13 cellular contexts compared by ENCODE assay signal in genomic region chr10:26534384-26534783, GRCh38.
A peak's percentile ranks its signal among the peaks of the same experiment; 100 is the strongest.
DNase-seq lines count a peak whose midpoint lies in the region; ATAC-seq, FAIRE-seq and TF ChIP-seq lines count a peak whose summit lies in the region.
"Had no signal": no experiment of that assay in that cellular context is flagged by ENCODE, and none has a peak within 500 bp of the region (broad histone marks: within the 10 kb centered on the region; RNA-seq: fewer than 3 reads in every experiment).

No MANE protein-coding gene starts in this region.

- H2BK120ac ChIP-seq in H1 (replicated peaks; ENCODE audit: low read depth, low read length): no peak overlapping the region

- in situ Hi-C loops in mammary epithelial cell (cut with MboI; ENCODE audit: low sequenced_read_pairs in 2 of 2): no loop called here

- H3K9ac ChIP-seq in mammary epithelial cell (ENCODE audit: insufficient read depth, low read length): no peak overlapping the region
- no peak overlapping the region for H3K9ac ChIP-seq in H1 (replicated peaks in 1 of 4; ENCODE audit: extremely low read depth in 1 of 4, low read depth in 3 of 4, low read length in 3 of 4)

- DNase-seq in MCF 10A (ENCODE audit: unreplicated experiment) (peak; percentile 11), mammary epithelial cell (no peak), HT-29 (ENCODE audit: low spot score) (peak; percentile 14), H1 (ENCODE audit: low read depth in 1 of 2, low spot score in 2 of 2) (peak; percentile 44 to 75), testis (peak; percentile 62), left cardiac atrium (no peak), NCI-H446 (lab: John Stamatoyannopoulos, UW) (no peak)
- DNase-seq: activated naive CD4-positive, alpha-beta T cell treated with anti-CD3 and anti-CD28 coated beads, Interleukin-2, amount 50 U/mL, for 16 hours; brain microvascular endothelial cell; NCI-H1048 had no signal

- H3K27me3 ChIP-seq in mammary epithelial cell (ENCODE audit: insufficient read depth, low read length) (no peaks in the 10 kb centered on the region), H1 (replicated peaks in 1 of 4; ENCODE audit: control insufficient read depth in 3 of 4, extremely low read depth in 1 of 4, insufficient read depth in 3 of 4, low read length in 3 of 4) (no peaks in the 10 kb centered on the region), testis (no peaks in the 10 kb centered on the region)
- H3K27me3 ChIP-seq: brain microvascular endothelial cell had no signal

- no peak overlapping the region for H2BK15ac ChIP-seq in H1 (ENCODE audit: low read length)

- no peaks in the 10 kb centered on the region for H3K23me2 ChIP-seq in H1 (ENCODE audit: low read depth, low read length)

- H3K9me3 ChIP-seq in mammary epithelial cell (replicated peaks; ENCODE audit: insufficient read depth, low read length) (peaks cover 6% of the 10 kb centered on the region), H1 (ENCODE audit: insufficient read depth in 2 of 2, low read depth in 1 of 2, low read length in 1 of 2) (no peaks in the 10 kb centered on the region), testis (no peaks in the 10 kb centered on the region)

- dilution Hi-C loops in mammary epithelial cell (cut with HindIII; ENCODE audit: low sequenced_read_pairs): no loop called here

- H3K4ac ChIP-seq in H1 (replicated peaks; ENCODE audit: insufficient read length, low read depth, low read length): no peak overlapping the region

- H2BK5ac ChIP-seq in H1 (ENCODE audit: low read depth, low read length): no peak overlapping the region

- POLR2A ChIA-PET in MCF 10A (lab: Yijun Ruan, JAX) (no interaction called here), H1 (lab: Charles Lee; ENCODE audit: partially characterized antibody) (no interaction called here)

- H3K36me3 ChIP-seq in mammary epithelial cell (ENCODE audit: insufficient read depth, low read length): no peaks in the 10 kb centered on the region
- H3K36me3 ChIP-seq in H1 (ENCODE audit: control insufficient read depth in 2 of 4, insufficient read depth in 4 of 4, low read length in 3 of 4): no peaks in the 10 kb centered on the region
- no peaks in the 10 kb centered on the region for H3K36me3 ChIP-seq in testis (ENCODE audit: low read depth, missing control alignments)
- H3K36me3 ChIP-seq: brain microvascular endothelial cell had no signal

- H4K20me1 ChIP-seq in mammary epithelial cell (ENCODE audit: insufficient read depth, low read length) (no peaks in the 10 kb centered on the region), H1 (replicated peaks in 1 of 2; ENCODE audit: control insufficient read depth in 1 of 2, insufficient read depth in 2 of 2, low read length in 2 of 2) (no peaks in the 10 kb centered on the region)

- WGBS in mammary epithelial cell (ENCODE audit: low coverage, missing lambda C conversion rate): 46% methylated on average over 7 of the region's 7 CpGs
- WGBS in H1 (ENCODE audit: extremely low coverage in 1 of 2, insufficient coverage in 1 of 2, insufficient read length in 1 of 2, insufficient replicate concordance in 2 of 2, low coverage in 1 of 2, low lambda C conversion rate in 2 of 2, missing lambda C conversion rate in 1 of 2), 2 experiments: 65% methylated on average over 7 of the region's 7 CpGs; no CpG with 5 or more reads in 1 of the 2 experiments
- 55 to 62% methylated on average over 7 of the region's 7 CpGs for WGBS in testis, 2 donors

- CTCF ChIA-PET in MCF 10A (lab: Yijun Ruan, JAX) (interaction anchor here (1.1 kb wide), 1 partner anchor 31 kb away, joined by 3 read pairs; no protein-coding TSS in a partner anchor), mammary epithelial cell (lab: Charles Lee; ENCODE audit: low non-redundant PET) (no interaction called here), H1 (lab: Charles Lee; ENCODE audit: partially characterized antibody) (interaction anchor here (0.6 to 3.9 kb wide), 24 partner anchors 10 to 310 kb away, joined by 3 to 15 read pairs (median 4); no protein-coding TSS in a partner anchor)

- H3K4me3 ChIP-seq in mammary epithelial cell (replicated peaks in 1 of 3; ENCODE audit: insufficient read depth in 1 of 3, low read depth in 2 of 3, low read length in 3 of 3): no peak overlapping the region
- no peak overlapping the region for H3K4me3 ChIP-seq in H1 (ENCODE audit: extremely low read depth in 1 of 4, insufficient read depth in 2 of 4, low read depth in 3 of 4, low read length in 4 of 4)
- peak overlapping the region in 1 of 2 donors; percentile 1 for H3K4me3 ChIP-seq in testis

- no peaks in the 10 kb centered on the region for H3K36me3 Mint-ChIP-seq in MCF 10A (ENCODE audit: insufficient read depth, unreplicated experiment)

- no peak overlapping the region for H3K4me3 Mint-ChIP-seq in MCF 10A (ENCODE audit: unreplicated experiment)
- H3K4me3 Mint-ChIP-seq: B cell had no signal

- H3K27me3 Mint-ChIP-seq in MCF 10A (ENCODE audit: insufficient read depth, unreplicated experiment): peaks cover 31% of the 10 kb centered on the region
- H3K27me3 Mint-ChIP-seq: B cell had no signal

- no peak overlapping the region for H4K5ac ChIP-seq in H1 (ENCODE audit: insufficient read length, low read depth, low read length)

- H4K91ac ChIP-seq in H1 (replicated peaks; ENCODE audit: insufficient read length, low read length): no peak overlapping the region

- H3K14ac ChIP-seq in H1 (ENCODE audit: insufficient read length): no peak overlapping the region

- H3K27ac ChIP-seq in mammary epithelial cell (ENCODE audit: insufficient read depth, low read depth, low read length): no peak overlapping the region
- H3K27ac ChIP-seq in H1 (ENCODE audit: low read depth, low read length): no peak overlapping the region
- no peak overlapping the region for H3K27ac ChIP-seq in testis
- H3K27ac ChIP-seq: brain microvascular endothelial cell had no signal

- TF ChIP-seq EP300 in H1 (IDR thresholded peaks at IDR 0.05; ENCODE audit: borderline replicate concordance in 1 of 2, low read depth in 2 of 2, low read length in 2 of 2): no peak

- intact Hi-C loops in MCF 10A (cut with micrococcal nuclease): no loop called here
- intact Hi-C loops in mammary epithelial cell (cut with micrococcal nuclease): no loop called here
- intact Hi-C loops in testis (cut with DNase I; ENCODE audit: low total_unique reads): no loop called here
- intact Hi-C loops in left cardiac atrium (cut with DNase I): no loop called here

- no peak overlapping the region for H2BK12ac ChIP-seq in H1 (ENCODE audit: low read depth, low read length)

- no peak overlapping the region for H4K8ac ChIP-seq in H1 (ENCODE audit: extremely low read depth, insufficient read depth, low read length)

- H3K18ac ChIP-seq in H1 (ENCODE audit: extremely low read depth, low read length): no peak overlapping the region

- H3K9me3 Mint-ChIP-seq in MCF 10A (ENCODE audit: unreplicated experiment): no peaks in the 10 kb centered on the region

- H3K79me1 ChIP-seq in H1 (ENCODE audit: low read depth, low read length): no peaks in the 10 kb centered on the region

- H2AK5ac ChIP-seq in H1 (ENCODE audit: low read depth, low read length): no peak overlapping the region

- BruUV-seq in MCF 10A (replicated peaks; lab: Mats Ljungman, UMichigan): no TSS peak
- no TSS peak for BruUV-seq in mammary epithelial cell (replicated peaks; lab: Mats Ljungman, UMichigan)

- H3K79me2 ChIP-seq in mammary epithelial cell (ENCODE audit: insufficient read depth, low read length) (no peaks in the 10 kb centered on the region), H1 (ENCODE audit: control insufficient read depth in 1 of 2, insufficient read depth in 2 of 2, low read length in 2 of 2) (no peaks in the 10 kb centered on the region)

- H2AFZ ChIP-seq in mammary epithelial cell (ENCODE audit: low read depth, low read length) (no peak overlapping the region), H1 (ENCODE audit: low read length) (no peak overlapping the region)

- TF ChIP-seq RAD21 in H1 (IDR thresholded peaks at IDR 0.05 in 1 of 2, conservative IDR thresholded peaks at IDR 0.05 in 1 of 2; ENCODE audit: low read depth in 2 of 2, low read length in 2 of 2): peak; percentile 47 to 60; a peak in 3 of 4 replicates

- H3K56ac ChIP-seq in H1 (replicated peaks; ENCODE audit: insufficient read length, low read depth, low read length): no peak overlapping the region

- H2BK20ac ChIP-seq in H1 (ENCODE audit: low read length): no peak overlapping the region

- TF ChIP-seq CTCF in MCF 10A (IDR thresholded peaks at IDR 0.05; ENCODE audit: unreplicated experiment) (no peak), mammary epithelial cell (conservative IDR thresholded peaks at IDR 0.05 in 1 of 2, IDR thresholded peaks at IDR 0.05 in 1 of 2; ENCODE audit: extremely low read depth in 1 of 2, insufficient read depth in 1 of 2, low read depth in 1 of 2, low read length in 2 of 2) (no peak), H1 (IDR thresholded peaks at IDR 0.05; ENCODE audit: control extremely low read depth in 1 of 3, insufficient read depth in 1 of 3, low read depth in 1 of 3, low read length in 3 of 3) (peak; percentile 71 to 83 (median 77)), testis (IDR thresholded peaks at IDR 0.05) (no peak)

- FAIRE-seq in H1 (lab: Jason Lieb, UNC): no peak

- H3K4me2 ChIP-seq in mammary epithelial cell (ENCODE audit: insufficient read depth, low read depth, low read length) (no peak overlapping the region), H1 (ENCODE audit: insufficient read depth in 1 of 2, low read depth in 2 of 2, low read length in 2 of 2) (no peak overlapping the region)

- no peak for TF ChIP-seq POLR2A in H1 (IDR thresholded peaks at IDR 0.05; ENCODE audit: control extremely low read depth in 1 of 2, low read depth in 2 of 2, low read length in 2 of 2)
- no peak for TF ChIP-seq POLR2A in testis (IDR thresholded peaks at IDR 0.05)

- no peak for ATAC-seq in left cardiac atrium
- no peak for ATAC-seq in HG03432 (IDR thresholded peaks at IDR 0.05; ENCODE audit: unreplicated experiment)
- ATAC-seq: SK-N-SH treated with all-trans-retinoic acid at 6 μM for 48 hours had no signal

- H3K23ac ChIP-seq in H1 (ENCODE audit: insufficient read length): no peak overlapping the region

- no peaks in the 10 kb centered on the region for H3K4me1 ChIP-seq in mammary epithelial cell (ENCODE audit: insufficient read depth, low read length)
- no peaks in the 10 kb centered on the region for H3K4me1 ChIP-seq in H1 (replicated peaks in 1 of 4; ENCODE audit: control insufficient read depth in 3 of 4, insufficient read depth in 4 of 4, low read length in 3 of 4)
- no peaks in the 10 kb centered on the region for H3K4me1 ChIP-seq in testis

- no peak overlapping the region for H3K27ac Mint-ChIP-seq in MCF 10A (ENCODE audit: low read depth, unreplicated experiment)
- H3K27ac Mint-ChIP-seq: B cell had no signal

- no peaks in the 10 kb centered on the region for H3K4me1 Mint-ChIP-seq in MCF 10A (ENCODE audit: insufficient read depth, unreplicated experiment)

TF ChIP-seq in H1, 55 proteins besides CTCF, POLR2A, EP300 and RAD21 (continues in another document):
- TF ChIP-seq TEAD4 (IDR thresholded peaks at IDR 0.05; ENCODE audit: low read depth, low read length) (no peak), SP1 (IDR thresholded peaks at IDR 0.05; ENCODE audit: low read depth, low read length) (0 out of 2 replicates have a peak, but pooled peaks have one; percentile 31), SP2 (IDR thresholded peaks at IDR 0.05; ENCODE audit: low read length) (no peak), NRF1 (IDR thresholded peaks at IDR 0.05; ENCODE audit: low read depth, low read length) (peak; percentile 19; the same call in 1 of the 2 replicates), GABPA (IDR thresholded peaks at IDR 0.05; ENCODE audit: borderline replicate concordance, insufficient read depth, low read length) (no peak)

Comparison
In these comparisons a context has a peak if more than half of its experiments do, and no peak if none do; other contexts are left out.
1. DNase-seq: peak in MCF 10A (single experiment), HT-29 (single experiment), H1 (2 of 2) and testis (single experiment); none in mammary epithelial cell (single experiment), left cardiac atrium (single experiment) and NCI-H446 (0 of 2).
2. CTCF ChIP-seq: peak in H1 (3 of 3); none in MCF 10A (single experiment), mammary epithelial cell (0 of 2) and testis (0 of 3).